1 cellular context compared by ENCODE assay signal in the genomic region with DNA sequence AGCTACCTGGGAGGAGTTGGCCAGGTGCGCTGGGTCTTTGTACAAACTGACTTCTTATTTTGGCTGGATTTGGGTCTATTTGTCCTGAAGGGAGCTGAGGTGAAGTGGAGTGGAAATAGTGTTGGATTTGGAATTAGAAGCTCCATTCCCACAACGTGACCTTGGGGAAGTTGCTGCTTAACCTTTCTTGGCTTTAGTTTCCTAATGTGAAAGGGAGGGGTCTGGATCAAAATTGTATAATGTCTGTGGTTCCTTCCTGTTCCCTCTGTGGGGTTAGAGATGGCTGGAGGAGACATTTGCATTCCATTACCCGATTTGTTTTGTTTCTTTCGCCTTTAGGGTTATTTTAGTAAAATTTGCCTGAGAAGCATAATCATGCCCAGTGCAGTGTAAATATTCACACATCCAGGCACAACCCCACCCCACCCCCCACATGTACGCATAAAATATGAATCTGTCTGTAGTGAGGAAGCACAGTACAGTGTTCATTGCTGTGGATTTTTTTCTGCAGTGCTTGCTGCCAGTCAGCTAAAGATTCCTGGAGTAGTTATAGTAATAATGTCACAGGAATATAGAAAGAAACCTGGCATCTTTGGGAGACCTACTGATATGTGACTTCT.
TF ChIP-seq lines count a peak whose summit lies in the region.

No MANE protein-coding gene starts in this region.

TF ChIP-seq in SK-N-SH, 30 proteins besides CTCF, POLR2A, EP300 and RAD21 (continued from another document):
- TF ChIP-seq, protein P1, sequence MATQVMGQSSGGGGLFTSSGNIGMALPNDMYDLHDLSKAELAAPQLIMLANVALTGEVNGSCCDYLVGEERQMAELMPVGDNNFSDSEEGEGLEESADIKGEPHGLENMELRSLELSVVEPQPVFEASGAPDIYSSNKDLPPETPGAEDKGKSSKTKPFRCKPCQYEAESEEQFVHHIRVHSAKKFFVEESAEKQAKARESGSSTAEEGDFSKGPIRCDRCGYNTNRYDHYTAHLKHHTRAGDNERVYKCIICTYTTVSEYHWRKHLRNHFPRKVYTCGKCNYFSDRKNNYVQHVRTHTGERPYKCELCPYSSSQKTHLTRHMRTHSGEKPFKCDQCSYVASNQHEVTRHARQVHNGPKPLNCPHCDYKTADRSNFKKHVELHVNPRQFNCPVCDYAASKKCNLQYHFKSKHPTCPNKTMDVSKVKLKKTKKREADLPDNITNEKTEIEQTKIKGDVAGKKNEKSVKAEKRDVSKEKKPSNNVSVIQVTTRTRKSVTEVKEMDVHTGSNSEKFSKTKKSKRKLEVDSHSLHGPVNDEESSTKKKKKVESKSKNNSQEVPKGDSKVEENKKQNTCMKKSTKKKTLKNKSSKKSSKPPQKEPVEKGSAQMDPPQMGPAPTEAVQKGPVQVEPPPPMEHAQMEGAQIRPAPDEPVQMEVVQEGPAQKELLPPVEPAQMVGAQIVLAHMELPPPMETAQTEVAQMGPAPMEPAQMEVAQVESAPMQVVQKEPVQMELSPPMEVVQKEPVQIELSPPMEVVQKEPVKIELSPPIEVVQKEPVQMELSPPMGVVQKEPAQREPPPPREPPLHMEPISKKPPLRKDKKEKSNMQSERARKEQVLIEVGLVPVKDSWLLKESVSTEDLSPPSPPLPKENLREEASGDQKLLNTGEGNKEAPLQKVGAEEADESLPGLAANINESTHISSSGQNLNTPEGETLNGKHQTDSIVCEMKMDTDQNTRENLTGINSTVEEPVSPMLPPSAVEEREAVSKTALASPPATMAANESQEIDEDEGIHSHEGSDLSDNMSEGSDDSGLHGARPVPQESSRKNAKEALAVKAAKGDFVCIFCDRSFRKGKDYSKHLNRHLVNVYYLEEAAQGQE (IDR thresholded peaks at IDR 0.05; ENCODE audit: low read depth, low read length), result no peak
- no peak for TF ChIP-seq MXI1 (IDR thresholded peaks at IDR 0.05; ENCODE audit: low read depth, low read length)
- TF ChIP-seq TEAD4 (IDR thresholded peaks at IDR 0.05; ENCODE audit: borderline replicate concordance, insufficient read depth), result no peak
- no peak for TF ChIP-seq GABPA (IDR thresholded peaks at IDR 0.05; ENCODE audit: low read depth)
- TF ChIP-seq, protein P2, sequence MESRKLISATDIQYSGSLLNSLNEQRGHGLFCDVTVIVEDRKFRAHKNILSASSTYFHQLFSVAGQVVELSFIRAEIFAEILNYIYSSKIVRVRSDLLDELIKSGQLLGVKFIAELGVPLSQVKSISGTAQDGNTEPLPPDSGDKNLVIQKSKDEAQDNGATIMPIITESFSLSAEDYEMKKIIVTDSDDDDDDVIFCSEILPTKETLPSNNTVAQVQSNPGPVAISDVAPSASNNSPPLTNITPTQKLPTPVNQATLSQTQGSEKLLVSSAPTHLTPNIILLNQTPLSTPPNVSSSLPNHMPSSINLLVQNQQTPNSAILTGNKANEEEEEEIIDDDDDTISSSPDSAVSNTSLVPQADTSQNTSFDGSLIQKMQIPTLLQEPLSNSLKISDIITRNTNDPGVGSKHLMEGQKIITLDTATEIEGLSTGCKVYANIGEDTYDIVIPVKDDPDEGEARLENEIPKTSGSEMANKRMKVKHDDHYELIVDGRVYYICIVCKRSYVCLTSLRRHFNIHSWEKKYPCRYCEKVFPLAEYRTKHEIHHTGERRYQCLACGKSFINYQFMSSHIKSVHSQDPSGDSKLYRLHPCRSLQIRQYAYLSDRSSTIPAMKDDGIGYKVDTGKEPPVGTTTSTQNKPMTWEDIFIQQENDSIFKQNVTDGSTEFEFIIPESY (IDR thresholded peaks at IDR 0.05; ENCODE audit: borderline replicate concordance, low read depth), result no peak
- TF ChIP-seq SMC3 (IDR thresholded peaks at IDR 0.05; ENCODE audit: low read depth, low read length), result no peak
- no peak for TF ChIP-seq TAF1 (IDR thresholded peaks at IDR 0.05; ENCODE audit: borderline replicate concordance, low read depth, low read length)
- TF ChIP-seq, protein P3, sequence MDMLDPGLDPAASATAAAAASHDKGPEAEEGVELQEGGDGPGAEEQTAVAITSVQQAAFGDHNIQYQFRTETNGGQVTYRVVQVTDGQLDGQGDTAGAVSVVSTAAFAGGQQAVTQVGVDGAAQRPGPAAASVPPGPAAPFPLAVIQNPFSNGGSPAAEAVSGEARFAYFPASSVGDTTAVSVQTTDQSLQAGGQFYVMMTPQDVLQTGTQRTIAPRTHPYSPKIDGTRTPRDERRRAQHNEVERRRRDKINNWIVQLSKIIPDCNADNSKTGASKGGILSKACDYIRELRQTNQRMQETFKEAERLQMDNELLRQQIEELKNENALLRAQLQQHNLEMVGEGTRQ (IDR thresholded peaks at IDR 0.05; ENCODE audit: borderline replicate concordance, low read depth, low read length), result no peak
